ENCODE assay signal across 12 cellular contexts in genomic region chr14:104443391-104444158, GRCh38.
DNase-seq lines count a peak whose midpoint lies in the region; ATAC-seq and TF ChIP-seq lines count a peak whose summit lies in the region.
"Had no signal": no experiment of that assay in that cellular context is flagged by ENCODE, and none has a peak within 500 bp of the region (broad histone marks: within the 10 kb centered on the region; RNA-seq: fewer than 3 reads in every experiment).

No MANE protein-coding gene starts in this region.

- H3K36me3 ChIP-seq in DND-41 (ENCODE audit: insufficient read depth, low read length) (no peaks in the 10 kb centered on the region), uterus (no peaks in the 10 kb centered on the region), transverse colon (no peaks in the 10 kb centered on the region)

- no peaks in the 10 kb centered on the region for H3K4me1 ChIP-seq in DND-41 (ENCODE audit: insufficient read depth, low read length)
- no peaks in the 10 kb centered on the region for H3K4me1 ChIP-seq in uterus
- no peaks in the 10 kb centered on the region for H3K4me1 ChIP-seq in transverse colon

- TF ChIP-seq CTCF in DND-41 (IDR thresholded peaks at IDR 0.05; ENCODE audit: borderline replicate concordance, extremely low read depth, low read length, poor library complexity, severe bottlenecking) (no peak), uterus (IDR thresholded peaks at IDR 0.05) (no peak), transverse colon (IDR thresholded peaks at IDR 0.05) (no peak)

- H3K27ac ChIP-seq in DND-41 (ENCODE audit: low read length) (no peak overlapping the region), uterus (no peak overlapping the region), transverse colon (no peak overlapping the region)
- H3K27ac ChIP-seq: epithelial cell of prostate had no signal

- no peak overlapping the region for H3K4me2 ChIP-seq in DND-41 (ENCODE audit: insufficient read depth, low read length)

- no peak for TF ChIP-seq POLR2A in uterus (IDR thresholded peaks at IDR 0.05)
- no peak for TF ChIP-seq POLR2A in transverse colon (IDR thresholded peaks at IDR 0.05)

- no peak overlapping the region for H3K9ac ChIP-seq in DND-41 (ENCODE audit: low read depth, low read length)

- in situ Hi-C loops in transverse colon (cut with MboI; ENCODE audit: low pct_ligation_motif_present in 1 of 4, low pct_unique_long_range_greater_than_20kb in 1 of 4, low sequenced_read_pairs in 3 of 4): no loop called here

- peak; percentile 10 for DNase-seq in AG20443 (ENCODE audit: low spot score)
- peak; percentile 3 for DNase-seq in DND-41
- DNase-seq in activated CD8-positive, alpha-beta memory T cell treated with anti-CD3 and anti-CD28 coated beads, Interleukin-2, amount 50 U/mL, for 48 hours: peak; percentile 41
- peak; percentile 74 for DNase-seq in mesenteric fat pad (ENCODE audit: low spot score)
- DNase-seq in uterus: no peak
- DNase-seq in SHP77 (lab: John Stamatoyannopoulos, UW): no peak
- DNase-seq in transverse colon: no peak
- DNase-seq in GM19240 (ENCODE audit: insufficient read length, low spot score): no peak
- DNase-seq: hypothalamus, midbrain, NCI-H1436 had no signal

- intact Hi-C loops in uterus (cut with DNase I; ENCODE audit: low total_unique reads) (no loop called here), transverse colon (cut with DNase I; ENCODE audit: low total_unique reads) (no loop called here)

- H3K9me3 ChIP-seq in DND-41 (ENCODE audit: insufficient read depth, low read length, severe bottlenecking) (no peaks in the 10 kb centered on the region), uterus (no peaks in the 10 kb centered on the region), transverse colon (no peaks in the 10 kb centered on the region)

- 70% methylated on average over 13 of the region's 13 CpGs; no CpG with 5 or more reads in 1 of the 2 donors for WGBS in transverse colon (ENCODE audit: low coverage in 1 of 2), 2 donors

- H4K20me1 ChIP-seq in DND-41 (ENCODE audit: insufficient read depth, low read length): no peaks in the 10 kb centered on the region; the same call in 1 of the 2 replicates

- H2AFZ ChIP-seq in DND-41 (ENCODE audit: low read depth, low read length): no peak overlapping the region

- H3K4me3 ChIP-seq in DND-41 (ENCODE audit: low read depth in 1 of 2, low read length in 2 of 2) (no peak overlapping the region), uterus (no peak overlapping the region), transverse colon (no peak overlapping the region)

- H3K27me3 ChIP-seq in DND-41 (ENCODE audit: insufficient read depth, low read length, poor library complexity) (no peaks in the 10 kb centered on the region), uterus (no peaks in the 10 kb centered on the region), transverse colon (peaks cover 25% of the 10 kb centered on the region)

- ATAC-seq in DND-41 (ENCODE audit: insufficient read depth, low read depth): no peak

- no peaks in the 10 kb centered on the region for H3K79me2 ChIP-seq in DND-41 (ENCODE audit: insufficient read depth, low read length)

- no peak for TF ChIP-seq EP300 in transverse colon (IDR thresholded peaks at IDR 0.05; ENCODE audit: low read depth)

Comparison
In these comparisons a context has a peak if more than half of its experiments do, and no peak if none do; other contexts are left out.
1. DNase-seq: peak in AG20443 (single experiment), DND-41 (single experiment), activated CD8-positive, alpha-beta memory T cell treated with anti-CD3 and anti-CD28 coated beads, Interleukin-2, amount 50 U/mL, for 48 hours (single experiment) and mesenteric fat pad (single experiment); none in uterus (0 of 2), SHP77 (0 of 2), transverse colon (single experiment) and GM19240 (single experiment).